17 cellular contexts compared by ENCODE assay signal in genomic region chr18:8996771-8997432, GRCh38.
DNase-seq lines count a peak whose midpoint lies in the region; ATAC-seq, FAIRE-seq and TF ChIP-seq lines count a peak whose summit lies in the region.
"Had no signal": no experiment of that assay in that cellular context is flagged by ENCODE, and none has a peak within 500 bp of the region (broad histone marks: within the 10 kb centered on the region; RNA-seq: fewer than 3 reads in every experiment).

No MANE protein-coding gene starts in this region.

- H3K9me3 ChIP-seq in astrocyte (ENCODE audit: insufficient read depth, low read depth, low read length) = no peaks in the 10 kb centered on the region
- H3K9me3 ChIP-seq: SK-N-SH had no signal

- H3K27ac Mint-ChIP-seq in astrocyte (ENCODE audit: unreplicated experiment) = no peak overlapping the region
- H3K27ac Mint-ChIP-seq: activated T-helper 17 cell treated with anti-CD3 and anti-CD28 coated beads, Interleukin-2, amount 50 U/mL, for 72 hours had no signal

- H3K27ac ChIP-seq in ACC112 (ENCODE audit: low read depth, low read length) (peak overlapping the region; percentile 35; the same call in 1 of the 2 replicates), astrocyte (ENCODE audit: low read depth, low read length) (peak overlapping the region; percentile 1)
- H3K27ac ChIP-seq: stomach had no signal

- DNase-seq in NB4 (ENCODE audit: low read depth) (peak; percentile 82), astrocyte (ENCODE audit: low read depth) (no peak), foreskin fibroblast (peak; percentile 48 to 64), G401 (ENCODE audit: low spot score) (no peak), GM13976 (ENCODE audit: low spot score) (no peak)
- DNase-seq: activated CD4-positive, alpha-beta T cell treated with anti-CD3 and anti-CD28 coated beads, Interleukin-2, amount 50 U/mL, for 48 hours; amniotic stem cell; NCI-H1048; SK-N-SH; stomach had no signal

- no peak for TF ChIP-seq POLR2A in NB4 (IDR thresholded peaks at IDR 0.05; ENCODE audit: extremely low read depth, insufficient read length)

- no peaks in the 10 kb centered on the region for H3K9me3 Mint-ChIP-seq in astrocyte (ENCODE audit: unreplicated experiment)
- H3K9me3 Mint-ChIP-seq: activated T-helper 17 cell treated with anti-CD3 and anti-CD28 coated beads, Interleukin-2, amount 50 U/mL, for 72 hours had no signal

- peaks cover 7% of the 10 kb centered on the region for H3K4me1 Mint-ChIP-seq in astrocyte (ENCODE audit: low read depth, unreplicated experiment)
- H3K4me1 Mint-ChIP-seq: activated T-helper 17 cell treated with anti-CD3 and anti-CD28 coated beads, Interleukin-2, amount 50 U/mL, for 72 hours had no signal

- H3K4me1 ChIP-seq in ACC112 (ENCODE audit: control insufficient read depth, insufficient read depth, low read length, unreplicated experiment) (peaks cover 44% of the 10 kb centered on the region), astrocyte (ENCODE audit: insufficient read depth, low read length) (peaks cover 10% of the 10 kb centered on the region)

- H3K9ac ChIP-seq in astrocyte (ENCODE audit: low read length) = no peak overlapping the region
- H3K9ac ChIP-seq: SK-N-SH had no signal

- H4K20me1 ChIP-seq in astrocyte (ENCODE audit: insufficient read depth, low read length) = no peaks in the 10 kb centered on the region

- H3K79me2 ChIP-seq in ACC112 (ENCODE audit: control insufficient read depth, insufficient read depth, low read length, unreplicated experiment) (no peaks in the 10 kb centered on the region), astrocyte (ENCODE audit: insufficient read depth, low read length) (no peaks in the 10 kb centered on the region)

- H3K27me3 ChIP-seq in ACC112 (ENCODE audit: insufficient read depth, low read length) = no peaks in the 10 kb centered on the region
- no peaks in the 10 kb centered on the region for H3K27me3 ChIP-seq in astrocyte (ENCODE audit: insufficient read depth, low read length)
- H3K27me3 ChIP-seq: stomach had no signal

- H3K4me3 ChIP-seq in ACC112 (ENCODE audit: low read depth, low read length) (no peak overlapping the region), NB4 (ENCODE audit: low read depth, low read length) (no peak overlapping the region), astrocyte (ENCODE audit: insufficient read depth, low read depth, low read length) (no peak overlapping the region), foreskin fibroblast (ENCODE audit: low read depth in 1 of 2, low read length in 2 of 2) (no peak overlapping the region)
- H3K4me3 ChIP-seq: stomach had no signal

- TF ChIP-seq CTCF in NB4 (IDR thresholded peaks at IDR 0.05; ENCODE audit: low read depth, low read length) = no peak
- TF ChIP-seq CTCF in astrocyte (IDR thresholded peaks at IDR 0.05; ENCODE audit: insufficient read depth, low read depth, low read length) = no peak
- TF ChIP-seq CTCF in foreskin fibroblast (IDR thresholded peaks at IDR 0.05; ENCODE audit: low read depth, low read length) = no peak
- TF ChIP-seq CTCF in GM13976 (IDR thresholded peaks at IDR 0.05; ENCODE audit: borderline replicate concordance, control extremely low read depth, extremely low read depth, insufficient read depth, missing control alignments) = no peak

- H3K4me3 Mint-ChIP-seq in astrocyte (ENCODE audit: unreplicated experiment) = no peak overlapping the region
- H3K4me3 Mint-ChIP-seq: activated T-helper 17 cell treated with anti-CD3 and anti-CD28 coated beads, Interleukin-2, amount 50 U/mL, for 72 hours had no signal

- H2AFZ ChIP-seq in ACC112 (ENCODE audit: low read length, unreplicated experiment) = no peak overlapping the region
- H2AFZ ChIP-seq in astrocyte (ENCODE audit: low read depth, low read length) = no peak overlapping the region

- H3K36me3 ChIP-seq in ACC112 (ENCODE audit: insufficient read depth, low read length) (no peaks in the 10 kb centered on the region), astrocyte (ENCODE audit: insufficient read depth, low read length) (no peaks in the 10 kb centered on the region)
- H3K36me3 ChIP-seq: stomach had no signal

- FAIRE-seq in astrocyte (lab: Jason Lieb, UNC) = no peak
- FAIRE-seq: A204.1, colon had no signal

- no peak for ATAC-seq in GM18867 (IDR thresholded peaks at IDR 0.05; ENCODE audit: unreplicated experiment)
- ATAC-seq in HG03520 (IDR thresholded peaks at IDR 0.05; ENCODE audit: unreplicated experiment) = no peak
- ATAC-seq: activated T-helper 17 cell treated with anti-CD3 and anti-CD28 coated beads, Interleukin-2, amount 50 U/mL, for 72 hours; esophagus mucosa had no signal

- in situ Hi-C loops in G401 (cut with HindIII; ENCODE audit: low sequenced_read_pairs) = no loop called here
- in situ Hi-C loops in GM13976 (cut with MboI; ENCODE audit: low sequenced_read_pairs, unreplicated experiment) = no loop called here

- H3K4me2 ChIP-seq in astrocyte (ENCODE audit: low read length) = no peak overlapping the region
- H3K4me2 ChIP-seq: SK-N-SH had no signal

- H3K36me3 Mint-ChIP-seq in astrocyte (ENCODE audit: low read depth, unreplicated experiment) = no peaks in the 10 kb centered on the region

- no peaks in the 10 kb centered on the region for H3K27me3 Mint-ChIP-seq in astrocyte (ENCODE audit: low read depth, unreplicated experiment)

Comparison
In these comparisons a context has a peak if more than half of its experiments do, and no peak if none do; other contexts are left out.
1. DNase-seq: peak in NB4 (single experiment) and foreskin fibroblast (2 of 2); none in astrocyte (single experiment), G401 (single experiment) and GM13976 (single experiment).